ENCODE assay signal across 8 cellular contexts in genomic region chr6:99514089-99514488, GRCh38. TPM values are rescaled to one million over a fixed set of nuclear protein-coding genes. Genes with fewer than 3 reads are reported as not detected.
DNase-seq lines count a peak whose midpoint lies in the region; ATAC-seq, FAIRE-seq and TF ChIP-seq lines count a peak whose summit lies in the region.

No MANE protein-coding gene starts in this region.

- H3K4me3 ChIP-seq in WERI-Rb-1 (ENCODE audit: low read depth, low read length) (peak overlapping the region; percentile 65), iPS DF 6.9 (ENCODE audit: low read length) (peak overlapping the region; percentile 61; the same call in 1 of the 2 replicates), thoracic aorta (peak overlapping the region; percentile 87), small intestine (ENCODE audit: low read depth in 1 of 2, low read length in 2 of 2) (peak overlapping the region in 1 of 2 donors; percentile 90)

- DNase-seq in activated T-cell treated with anti-CD3 and anti-CD28 coated beads, Interleukin-2, amount 50 U/mL, for 24 hours: no peak
- DNase-seq in activated T-cell treated with anti-CD3 and anti-CD28 coated beads, Interleukin-2, amount 50 U/mL, for 48 hours: no peak
- DNase-seq in WERI-Rb-1 (no peak), iPS DF 6.9 (ENCODE audit: low read depth, low spot score) (no peak), thoracic aorta (ENCODE audit: low spot score) (no peak), OCI-M2 (lab: John Stamatoyannopoulos, UW; ENCODE audit: unreplicated experiment) (no peak), DMS153 treated with DMSO at 0.1 percent for 48 hours (lab: John Stamatoyannopoulos, UW; ENCODE audit: unreplicated experiment) (no peak), small intestine (no peak)

- no peaks in the 10 kb centered on the region; the same call in 1 of the 2 replicates for H3K36me3 ChIP-seq in WERI-Rb-1
- H3K36me3 ChIP-seq in iPS DF 6.9 (ENCODE audit: control insufficient read depth, insufficient read depth, low read length): no peaks in the 10 kb centered on the region
- no peaks in the 10 kb centered on the region for H3K36me3 ChIP-seq in thoracic aorta
- peaks cover 0 to 1% of the 10 kb centered on the region in 2 donors for H3K36me3 ChIP-seq in small intestine (ENCODE audit: control insufficient read depth in 2 of 2, insufficient read depth in 2 of 2, low read length in 2 of 2)

- H3K27me3 ChIP-seq in WERI-Rb-1 (ENCODE audit: insufficient read depth, low read depth, severe bottlenecking) (no peaks in the 10 kb centered on the region), iPS DF 6.9 (ENCODE audit: control insufficient read depth, insufficient read depth, low read length) (no peaks in the 10 kb centered on the region), thoracic aorta (replicated peaks; ENCODE audit: insufficient read depth) (no peaks in the 10 kb centered on the region), small intestine (ENCODE audit: control insufficient read depth in 2 of 2, insufficient read depth in 2 of 2, low read length in 2 of 2) (no peaks in the 10 kb centered on the region)

- H3K27ac ChIP-seq in WERI-Rb-1 (no peak overlapping the region), iPS DF 6.9 (ENCODE audit: low read length) (no peak overlapping the region), thoracic aorta (no peak overlapping the region), small intestine (ENCODE audit: low read depth in 1 of 2, low read length in 1 of 2) (no peak overlapping the region)

- H3K4me1 ChIP-seq in iPS DF 6.9 (ENCODE audit: control insufficient read depth, insufficient read depth, low read length) (no peaks in the 10 kb centered on the region), thoracic aorta (ENCODE audit: control insufficient read depth in 1 of 2, low read depth in 2 of 2) (peaks cover 5 to 16% of the 10 kb centered on the region in 2 donors), small intestine (ENCODE audit: control insufficient read depth in 2 of 2, insufficient read depth in 1 of 2, low read depth in 1 of 2, low read length in 1 of 2) (peaks cover 0 to 4% of the 10 kb centered on the region in 2 donors)

- TF ChIP-seq CTCF in WERI-Rb-1 (IDR thresholded peaks at IDR 0.05; ENCODE audit: low read depth, low read length) (no peak), thoracic aorta (IDR thresholded peaks at IDR 0.05) (no peak)

- H3K9me3 Mint-ChIP-seq in activated T-cell treated with anti-CD3 and anti-CD28 coated beads, Interleukin-2, amount 50 U/mL, for 24 hours: no peaks in the 10 kb centered on the region

- H3K27ac Mint-ChIP-seq in activated T-cell treated with anti-CD3 and anti-CD28 coated beads, Interleukin-2, amount 50 U/mL, for 24 hours: peak overlapping the region; percentile 93

- H3K9me3 ChIP-seq in WERI-Rb-1 (ENCODE audit: severe bottlenecking): no peaks in the 10 kb centered on the region
- no peaks in the 10 kb centered on the region for H3K9me3 ChIP-seq in iPS DF 6.9 (ENCODE audit: control insufficient read depth, insufficient read depth, low read length)
- no peaks in the 10 kb centered on the region for H3K9me3 ChIP-seq in thoracic aorta
- no peaks in the 10 kb centered on the region for H3K9me3 ChIP-seq in small intestine (ENCODE audit: control insufficient read depth, low read depth)

- peak overlapping the region; percentile 92 for H3K4me3 Mint-ChIP-seq in activated T-cell treated with anti-CD3 and anti-CD28 coated beads, Interleukin-2, amount 50 U/mL, for 24 hours

- H3K27me3 Mint-ChIP-seq in activated T-cell treated with anti-CD3 and anti-CD28 coated beads, Interleukin-2, amount 50 U/mL, for 24 hours: no peaks in the 10 kb centered on the region

- no CpG with 5 or more reads among the region's 8 CpGs for WGBS in iPS DF 6.9 (ENCODE audit: insufficient coverage, insufficient read length)
- WGBS in small intestine, 3 donors: 46 to 58% (median 57%) methylated on average over 8 of the region's 8 CpGs

- peaks cover 34% of the 10 kb centered on the region for H3K4me1 Mint-ChIP-seq in activated T-cell treated with anti-CD3 and anti-CD28 coated beads, Interleukin-2, amount 50 U/mL, for 24 hours (ENCODE audit: low read depth)

- peaks cover 24% of the 10 kb centered on the region for H3K36me3 Mint-ChIP-seq in activated T-cell treated with anti-CD3 and anti-CD28 coated beads, Interleukin-2, amount 50 U/mL, for 24 hours (ENCODE audit: low read depth)

- no peak for FAIRE-seq in small intestine (lab: Jason Lieb, UNC)

- no peak for ATAC-seq in thoracic aorta (ENCODE audit: insufficient number of reproducible peaks, low FRiP score, low read depth)

RNA-seq across cellular contexts. Expression of gene USP45, which starts 1.1 kb away (rescaled TPM):
- total RNA-seq in thoracic aorta: 10 to 100 TPM; 11.2 to 26.2 TPM
- polyA plus RNA-seq in small intestine: 1 to 10 TPM; 3.8 to 6.3 (median 5.4) TPM

RNA-seq across cellular contexts. Expression of gene CCNC, which starts 54.4 kb away (rescaled TPM):
- total RNA-seq in thoracic aorta: 10 to 100 TPM; 25.2 to 50.6 TPM
- 10 to 100 TPM; 40.4 to 55.0 (median 45.1) TPM for polyA plus RNA-seq in small intestine
